ENCODE assay signal across 8 cellular contexts in genomic region chr7:93147358-93147757, GRCh38. TPM values are rescaled to one million over a fixed set of nuclear protein-coding genes. Genes with fewer than 3 reads are reported as not detected.
DNase-seq lines count a peak whose midpoint lies in the region; ATAC-seq and TF ChIP-seq lines count a peak whose summit lies in the region.

No MANE protein-coding gene starts in this region.

- no peaks in the 10 kb centered on the region for H4K20me1 ChIP-seq in BLaER1 treated with 17β-estradiol and CSF1 and Interleukin-3, amounts not matched to agents 10 nM and 100 nM

- H3K4me3 ChIP-seq in BLaER1 treated with 17β-estradiol and CSF1 and Interleukin-3, amounts not matched to agents 10 nM and 100 nM = peak overlapping the region; percentile 53 to 63 (median 56)
- H3K4me3 ChIP-seq in cardiac fibroblast (replicated peaks in 1 of 2; ENCODE audit: low read depth in 2 of 2, low read length in 2 of 2) = peak overlapping the region; percentile 35 to 47
- H3K4me3 ChIP-seq in stomach smooth muscle (ENCODE audit: low read length in 2 of 2) = peak overlapping the region; percentile 71 to 76

- peak; percentile 52 for DNase-seq in GM19240 (ENCODE audit: insufficient read length, low spot score)
- peak in 4 of 5 experiments; percentile 4 to 76 (median 16) for DNase-seq in T-helper 2 cell
- DNase-seq in cardiac fibroblast (ENCODE audit: low read depth in 2 of 2) = peak; percentile 65 to 67
- peak; percentile 12 for DNase-seq in mucosa of gallbladder (ENCODE audit: low spot score)
- no peak for DNase-seq in type B pancreatic cell (ENCODE audit: extremely low spot score, unreplicated experiment)

- peaks cover 8% of the 10 kb centered on the region for H3K27me3 Mint-ChIP-seq in type B pancreatic cell

- peak overlapping the region; percentile 56 to 72 (median 65); a peak in 21 of 22 replicates for H3K9ac ChIP-seq in BLaER1 treated with 17β-estradiol and CSF1 and Interleukin-3, amounts not matched to agents 10 nM and 100 nM
- peak overlapping the region in 1 of 2 donors; percentile 2 for H3K9ac ChIP-seq in stomach smooth muscle (ENCODE audit: low read length in 2 of 2)

- TF ChIP-seq CTCF in cardiac fibroblast (IDR thresholded peaks at IDR 0.05; ENCODE audit: low read depth, low read length) (no peak), type B pancreatic cell (conservative IDR thresholded peaks at IDR 0.05) (no peak)

- no peak overlapping the region for H3K4me3 Mint-ChIP-seq in type B pancreatic cell

- peak; percentile 80 for ATAC-seq in HG03442 (IDR thresholded peaks at IDR 0.05; ENCODE audit: unreplicated experiment)

- peaks cover 0 to 22% (median 3%) of the 10 kb centered on the region in 11 experiments; a peak in 8 of 22 replicates for H3K36me3 ChIP-seq in BLaER1 treated with 17β-estradiol and CSF1 and Interleukin-3, amounts not matched to agents 10 nM and 100 nM
- peaks cover 0 to 4% of the 10 kb centered on the region in 2 donors for H3K36me3 ChIP-seq in stomach smooth muscle (ENCODE audit: control insufficient read depth in 2 of 2, insufficient read depth in 2 of 2, low read length in 2 of 2)

- no peaks in the 10 kb centered on the region for H3K27me3 ChIP-seq in BLaER1 treated with 17β-estradiol and CSF1 and Interleukin-3, amounts not matched to agents 10 nM and 100 nM
- H3K27me3 ChIP-seq in stomach smooth muscle (ENCODE audit: control insufficient read depth in 1 of 2, insufficient read depth in 2 of 2, low read length in 2 of 2) = no peaks in the 10 kb centered on the region

- H3K9me3 ChIP-seq in BLaER1 treated with 17β-estradiol and CSF1 and Interleukin-3, amounts not matched to agents 10 nM and 100 nM (replicated peaks in 1 of 11) = no peaks in the 10 kb centered on the region
- H3K9me3 ChIP-seq in stomach smooth muscle (ENCODE audit: control insufficient read depth in 2 of 2, low read length in 2 of 2) = no peaks in the 10 kb centered on the region

- H3K9me3 Mint-ChIP-seq in type B pancreatic cell = no peaks in the 10 kb centered on the region

- peak overlapping the region in 10 of 11 experiments; percentile 52 to 79 (median 68); a peak in 18 of 22 replicates for H3K27ac ChIP-seq in BLaER1 treated with 17β-estradiol and CSF1 and Interleukin-3, amounts not matched to agents 10 nM and 100 nM
- H3K27ac ChIP-seq in stomach smooth muscle (ENCODE audit: low read length) = no peak overlapping the region

- H3K4me2 ChIP-seq in BLaER1 treated with 17β-estradiol and CSF1 and Interleukin-3, amounts not matched to agents 10 nM and 100 nM = peak overlapping the region; percentile 66 to 97 (median 80)

- no peaks in the 10 kb centered on the region for H3K4me1 Mint-ChIP-seq in type B pancreatic cell (ENCODE audit: unreplicated experiment)

- H3K36me3 Mint-ChIP-seq in type B pancreatic cell = no peaks in the 10 kb centered on the region

- H3K27ac Mint-ChIP-seq in type B pancreatic cell = no peak overlapping the region

- H3K4me1 ChIP-seq in BLaER1 treated with 17β-estradiol and CSF1 and Interleukin-3, amounts not matched to agents 10 nM and 100 nM = peaks cover 24 to 62% (median 35%) of the 10 kb centered on the region in 10 experiments
- peaks cover 4% of the 10 kb centered on the region for H3K4me1 ChIP-seq in stomach smooth muscle (ENCODE audit: control insufficient read depth, insufficient read depth, low read length)

RNA-seq across cellular contexts. Expression of gene SAMD9L, which starts 0.8 kb away (rescaled TPM):
- total RNA-seq in mucosa of gallbladder = 6.4 TPM
- total RNA-seq in type B pancreatic cell (ENCODE audit: low replicate concordance) = 1.8 and 2.7 TPM in 2 replicates

RNA-seq across cellular contexts. Expression of gene SAMD9, which starts 29.6 kb away (rescaled TPM):
- total RNA-seq in mucosa of gallbladder (12.8 TPM), type B pancreatic cell (ENCODE audit: low replicate concordance) (2.9 and 3.2 TPM in 2 replicates)
